In genomic region chr7:90900640-90901353, GRCh38 we compare ENCODE assay signal across 25 cellular contexts.
DNase-seq lines count a peak whose midpoint lies in the region; ATAC-seq lines count a peak whose summit lies in the region.
"Had no signal": no experiment of that assay in that cellular context is flagged by ENCODE, and none has a peak within 500 bp of the region (broad histone marks: within the 10 kb centered on the region; RNA-seq: fewer than 3 reads in every experiment).

No MANE protein-coding gene starts in this region.

- no peak overlapping the region for H3K4me3 Mint-ChIP-seq in T-helper 17 cell
- H3K4me3 Mint-ChIP-seq: activated CD8-positive, alpha-beta T cell treated with anti-CD3 and anti-CD28 coated beads for 36 hours; activated naive CD4-positive, alpha-beta T cell treated with anti-CD3 and anti-CD28 coated beads, Interleukin-2, amount 10 ng/mL, durations not matched to agents 7 days and 5 days; nephron had no signal

- peaks cover 7% of the 10 kb centered on the region for H3K4me1 ChIP-seq in endocrine pancreas (ENCODE audit: control insufficient read depth, insufficient read depth, low read length)
- H3K4me1 ChIP-seq: upper lobe of right lung had no signal

- H3K4me3 ChIP-seq in endocrine pancreas (ENCODE audit: control insufficient read depth, insufficient read depth, low read length) = peak overlapping the region; percentile 5
- H3K4me3 ChIP-seq: adrenal gland, mucosa of descending colon, PC-9, skin epidermis, upper lobe of right lung had no signal

- ATAC-seq in T-helper 17 cell (no peak), GM18520 (IDR thresholded peaks at IDR 0.05; ENCODE audit: unreplicated experiment) (no peak)
- ATAC-seq: activated CD8-positive, alpha-beta T cell treated with anti-CD3 and anti-CD28 coated beads for 36 hours; mucosa of descending colon; upper lobe of right lung had no signal

- H3K9me3 ChIP-seq in endocrine pancreas (ENCODE audit: control insufficient read depth, low read length) (no peaks in the 10 kb centered on the region), T-helper 17 cell (ENCODE audit: control insufficient read depth, low read length, poor library complexity, severe bottlenecking) (no peaks in the 10 kb centered on the region)
- H3K9me3 ChIP-seq: adrenal gland, mucosa of descending colon, upper lobe of right lung had no signal

- DNase-seq in SHP77 (lab: John Stamatoyannopoulos, UW) (peak; percentile 44 to 52), SHP77 treated with DMSO at 0.1 percent for 48 hours (lab: John Stamatoyannopoulos, UW) (no peak), lung microvascular endothelial cell (ENCODE audit: low read depth in 2 of 2) (peak; percentile 47 to 88), T-helper 17 cell (no peak), kidney glomerular epithelial cell (lab: John Stamatoyannopoulos, UW) (no peak), mesenteric fat pad (ENCODE audit: low spot score) (no peak)
- DNase-seq: 8988T; activated CD8-positive, alpha-beta T cell treated with anti-CD3 and anti-CD28 coated beads for 36 hours; activated naive CD4-positive, alpha-beta T cell treated with anti-CD3 and anti-CD28 coated beads, Interleukin-2, amount 10 ng/mL, durations not matched to agents 7 days and 5 days; adrenal gland; islet precursor cell; MM.1S; mucosa of descending colon; NCI-H1105 treated with DMSO at 0.1 percent for 48 hours; NCI-H1930; NCI-H2171 treated with DMSO at 0.1 percent for 48 hours; NCI-H524; PC-9; stimulated activated naive CD4-positive, alpha-beta T cell; upper lobe of right lung had no signal

- H3K27me3 Mint-ChIP-seq in T-helper 17 cell = no peaks in the 10 kb centered on the region
- H3K27me3 Mint-ChIP-seq: activated CD8-positive, alpha-beta T cell treated with anti-CD3 and anti-CD28 coated beads for 36 hours; activated naive CD4-positive, alpha-beta T cell treated with anti-CD3 and anti-CD28 coated beads, Interleukin-2, amount 10 ng/mL, durations not matched to agents 7 days and 5 days had no signal

- H3K36me3 ChIP-seq in endocrine pancreas (ENCODE audit: control insufficient read depth, insufficient read depth, low read length) = no peaks in the 10 kb centered on the region
- H3K36me3 ChIP-seq: adrenal gland, upper lobe of right lung had no signal

- H3K4me1 Mint-ChIP-seq in T-helper 17 cell = no peaks in the 10 kb centered on the region
- H3K4me1 Mint-ChIP-seq: activated naive CD4-positive, alpha-beta T cell treated with anti-CD3 and anti-CD28 coated beads, Interleukin-2, amount 10 ng/mL, durations not matched to agents 7 days and 5 days had no signal

- no peak overlapping the region for H3K27ac Mint-ChIP-seq in T-helper 17 cell
- H3K27ac Mint-ChIP-seq: activated CD8-positive, alpha-beta T cell treated with anti-CD3 and anti-CD28 coated beads for 36 hours; activated naive CD4-positive, alpha-beta T cell treated with anti-CD3 and anti-CD28 coated beads, Interleukin-2, amount 10 ng/mL, durations not matched to agents 7 days and 5 days; nephron had no signal

- H3K36me3 Mint-ChIP-seq in T-helper 17 cell (ENCODE audit: low read depth) = no peaks in the 10 kb centered on the region
- H3K36me3 Mint-ChIP-seq: activated naive CD4-positive, alpha-beta T cell treated with anti-CD3 and anti-CD28 coated beads, Interleukin-2, amount 10 ng/mL, durations not matched to agents 7 days and 5 days had no signal

- H3K9ac ChIP-seq in endocrine pancreas (ENCODE audit: control insufficient read depth, insufficient read depth, low read length) = no peak overlapping the region
- H3K9ac ChIP-seq: KMS-11 had no signal

- no peaks in the 10 kb centered on the region for H3K27me3 ChIP-seq in endocrine pancreas (ENCODE audit: control insufficient read depth, insufficient read depth, low read length)
- H3K27me3 ChIP-seq: adrenal gland, upper lobe of right lung had no signal

Comparison
In these comparisons a context has a peak if more than half of its experiments do, and no peak if none do; other contexts are left out.
1. DNase-seq: peak in SHP77 (2 of 2) and lung microvascular endothelial cell (2 of 2); none in SHP77 treated with DMSO at 0.1 percent for 48 hours (single experiment), T-helper 17 cell (0 of 3), kidney glomerular epithelial cell (single experiment) and mesenteric fat pad (single experiment).